9 cellular contexts compared by ENCODE assay signal in genomic region chr17:17051791-17052461, GRCh38. TPM values are rescaled to one million over a fixed set of nuclear protein-coding genes. Genes with fewer than 3 reads are reported as not detected.
DNase-seq lines count a peak whose midpoint lies in the region; ATAC-seq, FAIRE-seq and TF ChIP-seq lines count a peak whose summit lies in the region.
"Had no signal": no experiment of that assay in that cellular context is flagged by ENCODE, and none has a peak within 500 bp of the region (broad histone marks: within the 10 kb centered on the region; RNA-seq: fewer than 3 reads in every experiment).

No MANE protein-coding gene starts in this region.

- no peaks in the 10 kb centered on the region for H3K27me3 Mint-ChIP-seq in T-helper 17 cell
- H3K27me3 Mint-ChIP-seq: memory B cell had no signal

- no peaks in the 10 kb centered on the region for H3F3A ChIP-seq in SK-N-SH (replicated peaks; ENCODE audit: insufficient read depth)

- H4K20me1 ChIP-seq in SK-N-SH (ENCODE audit: insufficient read depth): peaks cover 97% of the 10 kb centered on the region

- H3K4me3 Mint-ChIP-seq in T-helper 17 cell: no peak overlapping the region
- H3K4me3 Mint-ChIP-seq: memory B cell had no signal

- WGBS in SK-N-SH (ENCODE audit: low lambda C conversion rate): 89% methylated on average over 10 of the region's 10 CpGs
- WGBS in thyroid gland, 2 donors: 60 to 63% methylated on average over 6 to 8 of the region's 10 CpGs

- TF ChIP-seq CTCF in SK-N-SH (IDR thresholded peaks at IDR 0.05): no peak
- TF ChIP-seq CTCF in kidney (IDR thresholded peaks at IDR 0.05; ENCODE audit: borderline replicate concordance, extremely low read depth, insufficient read depth): no peak
- TF ChIP-seq CTCF in thyroid gland (IDR thresholded peaks at IDR 0.05): no peak

- H3K9me3 ChIP-seq in SK-N-SH (no peaks in the 10 kb centered on the region), T-helper 17 cell (ENCODE audit: control insufficient read depth, low read length, poor library complexity, severe bottlenecking) (no peaks in the 10 kb centered on the region), kidney (ENCODE audit: control insufficient read depth in 1 of 2, low read length in 2 of 2) (no peaks in the 10 kb centered on the region), thyroid gland (no peaks in the 10 kb centered on the region)

- H2AFZ ChIP-seq in SK-N-SH (ENCODE audit: low read depth): no peak overlapping the region

- H3K9me2 ChIP-seq in SK-N-SH: no peaks in the 10 kb centered on the region

- H3K27me3 ChIP-seq in SK-N-SH (ENCODE audit: insufficient read depth): no peaks in the 10 kb centered on the region
- no peaks in the 10 kb centered on the region for H3K27me3 ChIP-seq in thyroid gland

- peaks cover 2 to 4% of the 10 kb centered on the region in 2 experiments for H3K36me3 ChIP-seq in SK-N-SH (replicated peaks in 1 of 2; ENCODE audit: control insufficient read depth in 1 of 2, insufficient read depth in 2 of 2, low read length in 1 of 2)
- no peaks in the 10 kb centered on the region for H3K36me3 ChIP-seq in kidney (ENCODE audit: control insufficient read depth in 1 of 2, insufficient read depth in 2 of 2, low read length in 2 of 2)
- no peaks in the 10 kb centered on the region for H3K36me3 ChIP-seq in thyroid gland

- CTCF ChIA-PET in SK-N-SH (lab: Yijun Ruan, JAX): no interaction called here

- FAIRE-seq in kidney (lab: Jason Lieb, UNC): no peak

- H3K27ac ChIP-seq in SK-N-SH (ENCODE audit: low read depth in 2 of 2, low read length in 1 of 2) (peak overlapping the region in 1 of 2 experiments; percentile 50; a peak in 1 of 4 replicates), kidney (ENCODE audit: low read depth in 2 of 2, low read length in 2 of 2) (peak overlapping the region; percentile 65 to 75), thyroid gland (peak overlapping the region in 2 of 3 donors; percentile 42 to 74)

- DNase-seq in SK-N-SH (no peak), T-helper 17 cell (no peak), kidney (no peak), thyroid gland (no peak), HPDE6-E6E7 (ENCODE audit: extremely low spot score) (no peak)
- no peak for DNase-seq in activated CD4-positive, alpha-beta T cell treated with anti-CD3 and anti-CD28 coated beads for 48 hours

- peaks cover 100% of the 10 kb centered on the region for H3K79me2 ChIP-seq in SK-N-SH (ENCODE audit: insufficient read depth)

- POLR2A ChIA-PET in SK-N-SH (lab: Yijun Ruan, JAX): interaction anchor here (1.3 kb wide), 1 partner anchor 10 kb away, joined by 3 read pairs; no protein-coding TSS in a partner anchor

- no peak overlapping the region for H3K4me2 ChIP-seq in SK-N-SH

- ATAC-seq in SK-N-SH treated with all-trans-retinoic acid at 6 μM for 48 hours: peak; percentile 26; the same call in 1 of the 3 replicates
- ATAC-seq in T-helper 17 cell: no peak
- no peak for ATAC-seq in HG03565 (IDR thresholded peaks at IDR 0.05; ENCODE audit: unreplicated experiment)

- H3K4me1 Mint-ChIP-seq in T-helper 17 cell: peaks cover 51% of the 10 kb centered on the region

- H3K9ac ChIP-seq in SK-N-SH (no peak overlapping the region), kidney (ENCODE audit: low read length in 2 of 2) (peak overlapping the region; percentile 27 to 31)

- no peak for TF ChIP-seq EP300 in SK-N-SH (IDR thresholded peaks at IDR 0.05; ENCODE audit: borderline replicate concordance in 1 of 2, low read depth in 1 of 2, low read length in 1 of 2)

- peak overlapping the region; percentile 80 for H3K27ac Mint-ChIP-seq in T-helper 17 cell

- H3K4me3 ChIP-seq in SK-N-SH (ENCODE audit: low read depth in 2 of 2, low read length in 1 of 2): no peak overlapping the region
- no peak overlapping the region for H3K4me3 ChIP-seq in kidney (ENCODE audit: low read length in 2 of 2)
- H3K4me3 ChIP-seq in thyroid gland (replicated peaks in 1 of 3): no peak overlapping the region

- no peak for TF ChIP-seq POLR2A in thyroid gland (IDR thresholded peaks at IDR 0.05)

- no peak for TF ChIP-seq RAD21 in SK-N-SH (IDR thresholded peaks at IDR 0.05; ENCODE audit: low read length)

- H3K4me1 ChIP-seq in SK-N-SH (ENCODE audit: control insufficient read depth in 1 of 2, insufficient read depth in 2 of 2, low read depth in 1 of 2, low read length in 1 of 2) (peaks cover 0 to 34% of the 10 kb centered on the region in 2 experiments; a peak in 2 of 4 replicates), kidney (ENCODE audit: control insufficient read depth in 1 of 2, insufficient read depth in 1 of 2, low read depth in 1 of 2, low read length in 2 of 2) (peaks cover 48 to 55% of the 10 kb centered on the region in 2 donors), thyroid gland (peaks cover 24 to 69% of the 10 kb centered on the region in 2 donors)

- no peaks in the 10 kb centered on the region for H3K36me3 Mint-ChIP-seq in T-helper 17 cell (ENCODE audit: low read depth)

- intact Hi-C loops in kidney (cut with DNase I) (no loop called here), thyroid gland (cut with DNase I) (no loop called here)

TF ChIP-seq in SK-N-SH treated with all-trans-retinoic acid at 6 μM for 48 hours, 23 proteins besides CTCF, POLR2A, EP300 and RAD21 (continues in another document):
- no peak for TF ChIP-seq CSRNP3 (CRISPR knock-in tag; IDR thresholded peaks at IDR 0.05)
- TF ChIP-seq PATZ1 (CRISPR knock-in tag; IDR thresholded peaks at IDR 0.05; ENCODE audit: borderline replicate concordance): no peak
- no peak for TF ChIP-seq SNAI2 (CRISPR knock-in tag; IDR thresholded peaks at IDR 0.05)
- TF ChIP-seq OSR1 (CRISPR knock-in tag; IDR thresholded peaks at IDR 0.05): no peak
- TF ChIP-seq ESRRG (CRISPR knock-in tag; IDR thresholded peaks at IDR 0.05): no peak

TF ChIP-seq in SK-N-SH, 30 proteins besides CTCF, POLR2A, EP300 and RAD21:
- TF ChIP-seq REST (IDR thresholded peaks at IDR 0.05; ENCODE audit: low read depth, low read length) (no peak), POLR2AphosphoS5 (IDR thresholded peaks at IDR 0.05; ENCODE audit: low read depth, low read length) (no peak), GABPA (IDR thresholded peaks at IDR 0.05; ENCODE audit: low read depth) (no peak), USF2 (IDR thresholded peaks at IDR 0.05; ENCODE audit: borderline replicate concordance, low read depth, low read length) (no peak), YY1 (IDR thresholded peaks at IDR 0.05; ENCODE audit: low read depth) (no peak), RXRA (IDR thresholded peaks at IDR 0.05; ENCODE audit: borderline replicate concordance, low read depth) (no peak), NRF1 (IDR thresholded peaks at IDR 0.05; ENCODE audit: low read depth, low read length) (no peak), NFIC (IDR thresholded peaks at IDR 0.05; ENCODE audit: borderline replicate concordance) (no peak), JUND (IDR thresholded peaks at IDR 0.05) (no peak)

RNA-seq across cellular contexts. Expression of gene MPRIP, which starts 9.7 kb away (rescaled TPM):
- polyA plus RNA-seq in SK-N-SH (2012; rRNA removed) (64.4 and 69.8 TPM in 2 replicates), kidney (ENCODE audit: insufficient read depth, low read depth, low replicate concordance) (120 TPM)
- 48.5 and 56.7 TPM in 2 replicates for polyA plus RNA-seq in SK-N-SH (2012; cell fraction: cytosol; rRNA removed)
- 85.3 and 87.9 TPM in 2 replicates for polyA plus RNA-seq in SK-N-SH (2012; cell fraction: nucleus; rRNA removed)
- total RNA-seq in T-helper 17 cell (100 to 1,000 TPM; 268 to 269 TPM), kidney (250 TPM), thyroid gland (100 to 1,000 TPM; 130 to 244 (median 155) TPM)
